In genomic region chr2:200418399-200418798, GRCh38 we compare ENCODE assay signal across 2 cellular contexts.
TF ChIP-seq lines count a peak whose summit lies in the region.

No MANE protein-coding gene starts in this region.

TF ChIP-seq in A549, 52 proteins besides CTCF, POLR2A, EP300 and RAD21:
- TF ChIP-seq NFE2L2 (conservative IDR thresholded peaks at IDR 0.05; ENCODE audit: low read length) (no peak), ZC3H11A (IDR thresholded peaks at IDR 0.05) (peak; percentile 67), GATA3 (IDR thresholded peaks at IDR 0.05; ENCODE audit: borderline replicate concordance) (no peak), CHD4 (IDR thresholded peaks at IDR 0.05; ENCODE audit: borderline replicate concordance) (no peak)

TF ChIP-seq in WTC11, 78 proteins besides CTCF, POLR2A, EP300 and RAD21:
- TF ChIP-seq SP1 (CRISPR knock-in tag; conservative IDR thresholded peaks at IDR 0.05), result no peak
- TF ChIP-seq TCF7 (CRISPR knock-in tag; IDR thresholded peaks at IDR 0.05; ENCODE audit: low read depth), result no peak
- no peak for TF ChIP-seq CREM (CRISPR knock-in tag; IDR thresholded peaks at IDR 0.05)
- TF ChIP-seq, protein P1, sequence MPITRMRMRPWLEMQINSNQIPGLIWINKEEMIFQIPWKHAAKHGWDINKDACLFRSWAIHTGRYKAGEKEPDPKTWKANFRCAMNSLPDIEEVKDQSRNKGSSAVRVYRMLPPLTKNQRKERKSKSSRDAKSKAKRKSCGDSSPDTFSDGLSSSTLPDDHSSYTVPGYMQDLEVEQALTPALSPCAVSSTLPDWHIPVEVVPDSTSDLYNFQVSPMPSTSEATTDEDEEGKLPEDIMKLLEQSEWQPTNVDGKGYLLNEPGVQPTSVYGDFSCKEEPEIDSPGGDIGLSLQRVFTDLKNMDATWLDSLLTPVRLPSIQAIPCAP (CRISPR knock-in tag; IDR thresholded peaks at IDR 0.05), result no peak
- TF ChIP-seq ZBTB21 (CRISPR knock-in tag; IDR thresholded peaks at IDR 0.05; ENCODE audit: borderline replicate concordance), result no peak
- TF ChIP-seq JUN (CRISPR knock-in tag; IDR thresholded peaks at IDR 0.05), result no peak
- TF ChIP-seq FOXP1 (CRISPR knock-in tag; IDR thresholded peaks at IDR 0.05; ENCODE audit: borderline replicate concordance), result no peak
- TF ChIP-seq NR3C1 (CRISPR knock-in tag; conservative IDR thresholded peaks at IDR 0.05; ENCODE audit: low read depth), result no peak
- TF ChIP-seq, protein P2, sequence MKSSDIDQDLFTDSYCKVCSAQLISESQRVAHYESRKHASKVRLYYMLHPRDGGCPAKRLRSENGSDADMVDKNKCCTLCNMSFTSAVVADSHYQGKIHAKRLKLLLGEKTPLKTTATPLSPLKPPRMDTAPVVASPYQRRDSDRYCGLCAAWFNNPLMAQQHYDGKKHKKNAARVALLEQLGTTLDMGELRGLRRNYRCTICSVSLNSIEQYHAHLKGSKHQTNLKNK (CRISPR knock-in tag; IDR thresholded peaks at IDR 0.05), result no peak
- TF ChIP-seq ATF6 (CRISPR knock-in tag; IDR thresholded peaks at IDR 0.05), result no peak
- no peak for TF ChIP-seq NR2C2 (CRISPR knock-in tag; IDR thresholded peaks at IDR 0.05)
- TF ChIP-seq, protein P3, sequence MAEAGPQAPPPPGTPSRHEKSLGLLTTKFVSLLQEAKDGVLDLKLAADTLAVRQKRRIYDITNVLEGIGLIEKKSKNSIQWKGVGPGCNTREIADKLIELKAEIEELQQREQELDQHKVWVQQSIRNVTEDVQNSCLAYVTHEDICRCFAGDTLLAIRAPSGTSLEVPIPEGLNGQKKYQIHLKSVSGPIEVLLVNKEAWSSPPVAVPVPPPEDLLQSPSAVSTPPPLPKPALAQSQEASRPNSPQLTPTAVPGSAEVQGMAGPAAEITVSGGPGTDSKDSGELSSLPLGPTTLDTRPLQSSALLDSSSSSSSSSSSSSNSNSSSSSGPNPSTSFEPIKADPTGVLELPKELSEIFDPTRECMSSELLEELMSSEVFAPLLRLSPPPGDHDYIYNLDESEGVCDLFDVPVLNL (CRISPR knock-in tag; IDR thresholded peaks at IDR 0.05; ENCODE audit: borderline replicate concordance, low read depth), result no peak
- TF ChIP-seq IRF2 (CRISPR knock-in tag; IDR thresholded peaks at IDR 0.05; ENCODE audit: borderline replicate concordance, low read depth), result no peak
- no peak for TF ChIP-seq ESRRA (CRISPR knock-in tag; IDR thresholded peaks at IDR 0.05; ENCODE audit: borderline replicate concordance)
- TF ChIP-seq OVOL2 (CRISPR knock-in tag; IDR thresholded peaks at IDR 0.05; ENCODE audit: borderline replicate concordance), result no peak
